ENCODE assay signal across 1 cellular context in the genomic region with DNA sequence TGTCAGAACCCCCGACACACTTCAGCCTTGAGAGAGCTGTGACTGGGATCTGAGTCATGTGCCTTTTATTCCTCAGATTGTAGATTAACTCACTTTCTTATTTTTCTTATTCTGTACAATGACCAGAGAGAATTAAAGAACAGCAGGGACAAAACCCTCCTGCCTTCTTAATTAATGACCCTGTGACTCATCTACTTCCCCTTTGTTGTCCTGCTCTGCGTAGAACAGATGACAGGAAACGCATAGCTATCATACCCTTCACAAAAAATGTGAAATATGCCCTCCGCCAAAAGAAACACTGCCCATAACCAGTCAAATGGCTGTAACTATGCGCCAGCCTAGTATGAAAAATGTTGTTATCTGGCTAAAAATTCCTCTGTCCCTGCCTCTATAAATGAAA.
TF ChIP-seq lines count a peak whose summit lies in the region.

No MANE protein-coding gene starts in this region.

TF ChIP-seq in A549, 52 proteins besides CTCF, POLR2A, EP300 and RAD21 (continued from another document):
- TF ChIP-seq, protein P1, sequence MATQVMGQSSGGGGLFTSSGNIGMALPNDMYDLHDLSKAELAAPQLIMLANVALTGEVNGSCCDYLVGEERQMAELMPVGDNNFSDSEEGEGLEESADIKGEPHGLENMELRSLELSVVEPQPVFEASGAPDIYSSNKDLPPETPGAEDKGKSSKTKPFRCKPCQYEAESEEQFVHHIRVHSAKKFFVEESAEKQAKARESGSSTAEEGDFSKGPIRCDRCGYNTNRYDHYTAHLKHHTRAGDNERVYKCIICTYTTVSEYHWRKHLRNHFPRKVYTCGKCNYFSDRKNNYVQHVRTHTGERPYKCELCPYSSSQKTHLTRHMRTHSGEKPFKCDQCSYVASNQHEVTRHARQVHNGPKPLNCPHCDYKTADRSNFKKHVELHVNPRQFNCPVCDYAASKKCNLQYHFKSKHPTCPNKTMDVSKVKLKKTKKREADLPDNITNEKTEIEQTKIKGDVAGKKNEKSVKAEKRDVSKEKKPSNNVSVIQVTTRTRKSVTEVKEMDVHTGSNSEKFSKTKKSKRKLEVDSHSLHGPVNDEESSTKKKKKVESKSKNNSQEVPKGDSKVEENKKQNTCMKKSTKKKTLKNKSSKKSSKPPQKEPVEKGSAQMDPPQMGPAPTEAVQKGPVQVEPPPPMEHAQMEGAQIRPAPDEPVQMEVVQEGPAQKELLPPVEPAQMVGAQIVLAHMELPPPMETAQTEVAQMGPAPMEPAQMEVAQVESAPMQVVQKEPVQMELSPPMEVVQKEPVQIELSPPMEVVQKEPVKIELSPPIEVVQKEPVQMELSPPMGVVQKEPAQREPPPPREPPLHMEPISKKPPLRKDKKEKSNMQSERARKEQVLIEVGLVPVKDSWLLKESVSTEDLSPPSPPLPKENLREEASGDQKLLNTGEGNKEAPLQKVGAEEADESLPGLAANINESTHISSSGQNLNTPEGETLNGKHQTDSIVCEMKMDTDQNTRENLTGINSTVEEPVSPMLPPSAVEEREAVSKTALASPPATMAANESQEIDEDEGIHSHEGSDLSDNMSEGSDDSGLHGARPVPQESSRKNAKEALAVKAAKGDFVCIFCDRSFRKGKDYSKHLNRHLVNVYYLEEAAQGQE (IDR thresholded peaks at IDR 0.05): no peak
- peak; percentile 77 to 81 for TF ChIP-seq JUN (IDR thresholded peaks at IDR 0.05)
- TF ChIP-seq, protein P2, sequence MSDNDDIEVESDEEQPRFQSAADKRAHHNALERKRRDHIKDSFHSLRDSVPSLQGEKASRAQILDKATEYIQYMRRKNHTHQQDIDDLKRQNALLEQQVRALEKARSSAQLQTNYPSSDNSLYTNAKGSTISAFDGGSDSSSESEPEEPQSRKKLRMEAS (IDR thresholded peaks at IDR 0.05): peak; percentile 71
- TF ChIP-seq NR3C1 (IDR thresholded peaks at IDR 0.05): no peak
- no peak for TF ChIP-seq KDM5A (IDR thresholded peaks at IDR 0.05)
- peak; percentile 84 for TF ChIP-seq FOSL2 (IDR thresholded peaks at IDR 0.05)
- TF ChIP-seq FOSL2 (CRISPR knock-in tag; IDR thresholded peaks at IDR 0.05): peak; percentile 94
- TF ChIP-seq BCL3 (IDR thresholded peaks at IDR 0.05): no peak
- no peak for TF ChIP-seq FOXS1 (CRISPR knock-in tag; IDR thresholded peaks at IDR 0.05)
- TF ChIP-seq HOXB13 (CRISPR knock-in tag; IDR thresholded peaks at IDR 0.05; ENCODE audit: low read depth): no peak
- TF ChIP-seq PHF8 (IDR thresholded peaks at IDR 0.05; ENCODE audit: borderline replicate concordance, low read depth): no peak
- 0 out of 4 replicates have a peak, but pooled peaks of 1 of the 2 experiments have one; percentile 38 for TF ChIP-seq CEBPB (IDR thresholded peaks at IDR 0.05)
- TF ChIP-seq EHF (CRISPR knock-in tag; IDR thresholded peaks at IDR 0.05): no peak
- TF ChIP-seq, protein P3, sequence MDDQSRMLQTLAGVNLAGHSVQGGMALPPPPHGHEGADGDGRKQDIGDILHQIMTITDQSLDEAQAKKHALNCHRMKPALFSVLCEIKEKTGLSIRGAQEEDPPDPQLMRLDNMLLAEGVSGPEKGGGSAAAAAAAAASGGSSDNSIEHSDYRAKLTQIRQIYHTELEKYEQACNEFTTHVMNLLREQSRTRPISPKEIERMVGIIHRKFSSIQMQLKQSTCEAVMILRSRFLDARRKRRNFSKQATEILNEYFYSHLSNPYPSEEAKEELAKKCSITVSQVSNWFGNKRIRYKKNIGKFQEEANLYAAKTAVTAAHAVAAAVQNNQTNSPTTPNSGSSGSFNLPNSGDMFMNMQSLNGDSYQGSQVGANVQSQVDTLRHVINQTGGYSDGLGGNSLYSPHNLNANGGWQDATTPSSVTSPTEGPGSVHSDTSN (IDR thresholded peaks at IDR 0.05): peak; percentile 79
- no peak for TF ChIP-seq ATOH8 (CRISPR knock-in tag; IDR thresholded peaks at IDR 0.05; ENCODE audit: low read depth)
- TF ChIP-seq SMC3 (IDR thresholded peaks at IDR 0.05): 0 out of 3 replicates have a peak, but pooled peaks have one; percentile 35
- TF ChIP-seq, protein P4, sequence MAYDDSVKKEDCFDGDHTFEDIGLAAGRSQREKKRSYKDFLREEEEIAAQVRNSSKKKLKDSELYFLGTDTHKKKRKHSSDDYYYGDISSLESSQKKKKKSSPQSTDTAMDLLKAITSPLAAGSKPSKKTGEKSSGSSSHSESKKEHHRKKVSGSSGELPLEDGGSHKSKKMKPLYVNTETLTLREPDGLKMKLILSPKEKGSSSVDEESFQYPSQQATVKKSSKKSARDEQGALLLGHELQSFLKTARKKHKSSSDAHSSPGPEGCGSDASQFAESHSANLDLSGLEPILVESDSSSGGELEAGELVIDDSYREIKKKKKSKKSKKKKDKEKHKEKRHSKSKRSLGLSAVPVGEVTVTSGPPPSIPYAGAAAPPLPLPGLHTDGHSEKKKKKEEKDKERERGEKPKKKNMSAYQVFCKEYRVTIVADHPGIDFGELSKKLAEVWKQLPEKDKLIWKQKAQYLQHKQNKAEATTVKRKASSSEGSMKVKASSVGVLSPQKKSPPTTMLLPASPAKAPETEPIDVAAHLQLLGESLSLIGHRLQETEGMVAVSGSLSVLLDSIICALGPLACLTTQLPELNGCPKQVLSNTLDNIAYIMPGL (CRISPR knock-in tag; IDR thresholded peaks at IDR 0.05; ENCODE audit: borderline replicate concordance): no peak
- no peak for TF ChIP-seq SREBF2 (IDR thresholded peaks at IDR 0.05)
- TF ChIP-seq, protein P5, sequence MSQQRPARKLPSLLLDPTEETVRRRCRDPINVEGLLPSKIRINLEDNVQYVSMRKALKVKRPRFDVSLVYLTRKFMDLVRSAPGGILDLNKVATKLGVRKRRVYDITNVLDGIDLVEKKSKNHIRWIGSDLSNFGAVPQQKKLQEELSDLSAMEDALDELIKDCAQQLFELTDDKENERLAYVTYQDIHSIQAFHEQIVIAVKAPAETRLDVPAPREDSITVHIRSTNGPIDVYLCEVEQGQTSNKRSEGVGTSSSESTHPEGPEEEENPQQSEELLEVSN (IDR thresholded peaks at IDR 0.05; ENCODE audit: borderline replicate concordance, low read depth): no peak
- no peak for TF ChIP-seq MAZ (IDR thresholded peaks at IDR 0.05; ENCODE audit: borderline replicate concordance, low read depth, low read length)
- TF ChIP-seq CHD4 (IDR thresholded peaks at IDR 0.05; ENCODE audit: borderline replicate concordance): no peak
- TF ChIP-seq NPAS2 (CRISPR knock-in tag; IDR thresholded peaks at IDR 0.05; ENCODE audit: borderline replicate concordance): no peak
- no peak for TF ChIP-seq CHD2 (IDR thresholded peaks at IDR 0.05; ENCODE audit: low read length, partially characterized antibody)
- TF ChIP-seq ZFP36 (IDR thresholded peaks at IDR 0.05; ENCODE audit: borderline replicate concordance, partially characterized antibody): no peak
- no peak for TF ChIP-seq HDAC2 (IDR thresholded peaks at IDR 0.05)
- TF ChIP-seq, protein P6, sequence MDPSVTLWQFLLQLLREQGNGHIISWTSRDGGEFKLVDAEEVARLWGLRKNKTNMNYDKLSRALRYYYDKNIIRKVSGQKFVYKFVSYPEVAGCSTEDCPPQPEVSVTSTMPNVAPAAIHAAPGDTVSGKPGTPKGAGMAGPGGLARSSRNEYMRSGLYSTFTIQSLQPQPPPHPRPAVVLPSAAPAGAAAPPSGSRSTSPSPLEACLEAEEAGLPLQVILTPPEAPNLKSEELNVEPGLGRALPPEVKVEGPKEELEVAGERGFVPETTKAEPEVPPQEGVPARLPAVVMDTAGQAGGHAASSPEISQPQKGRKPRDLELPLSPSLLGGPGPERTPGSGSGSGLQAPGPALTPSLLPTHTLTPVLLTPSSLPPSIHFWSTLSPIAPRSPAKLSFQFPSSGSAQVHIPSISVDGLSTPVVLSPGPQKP (IDR thresholded peaks at IDR 0.05; ENCODE audit: low read depth, low read length): no peak
- TF ChIP-seq MYC (IDR thresholded peaks at IDR 0.05; ENCODE audit: borderline replicate concordance, low read length): no peak
- TF ChIP-seq EHMT2 (IDR thresholded peaks at IDR 0.05; ENCODE audit: low read depth): no peak
- TF ChIP-seq HOXB5 (CRISPR knock-in tag; IDR thresholded peaks at IDR 0.05): peak; percentile 84
